ENCODE assay signal across 13 cellular contexts in genomic region chr5:136103118-136103517, GRCh38. TPM values are rescaled to one million over a fixed set of nuclear protein-coding genes. Genes with fewer than 3 reads are reported as not detected.
A peak's percentile ranks its signal among the peaks of the same experiment; 100 is the strongest.
DNase-seq lines count a peak whose midpoint lies in the region; ATAC-seq and TF ChIP-seq lines count a peak whose summit lies in the region.
"Had no signal": no experiment of that assay in that cellular context is flagged by ENCODE, and none has a peak within 500 bp of the region (broad histone marks: within the 10 kb centered on the region; RNA-seq: fewer than 3 reads in every experiment).

No MANE protein-coding gene starts in this region.

- no peaks in the 10 kb centered on the region for H3K9me3 ChIP-seq in gastroesophageal sphincter
- H3K9me3 ChIP-seq in left ventricle myocardium inferior (replicated peaks) = no peaks in the 10 kb centered on the region

- CTCF ChIA-PET in HEK293T (lab: Yijun Ruan, JAX) = interaction anchor here (0.6 to 2.1 kb wide), 3 partner anchors 10 to 63 kb away, joined by 3 to 7 read pairs (median 3); no protein-coding TSS in a partner anchor

- peaks cover under 1% of the 10 kb centered on the region for H3K27me3 ChIP-seq in gastroesophageal sphincter
- no peaks in the 10 kb centered on the region for H3K27me3 ChIP-seq in left ventricle myocardium inferior (ENCODE audit: low read depth)

- TF ChIP-seq EP300 in gastroesophageal sphincter (IDR thresholded peaks at IDR 0.05) = no peak

- H3K36me3 ChIP-seq in gastroesophageal sphincter (no peaks in the 10 kb centered on the region), left ventricle myocardium inferior (no peaks in the 10 kb centered on the region)

- H3K4me3 ChIP-seq in gastroesophageal sphincter (no peak overlapping the region), left ventricle myocardium inferior (no peak overlapping the region)

- DNase-seq in NCI-H1048 (lab: John Stamatoyannopoulos, UW) (no peak), left ventricle myocardium inferior (no peak), HEK293T (ENCODE audit: extremely low spot score) (no peak)
- DNase-seq: activated CD4-positive, CD25-positive, alpha-beta regulatory T cell treated with anti-CD3 and anti-CD28 coated beads, Interleukin-2, amount 50 U/mL, for 72 hours; EL; NCI-H226; nephron progenitor cell had no signal

- TF ChIP-seq POLR2A in gastroesophageal sphincter (IDR thresholded peaks at IDR 0.05) = no peak

- TF ChIP-seq CTCF in gastroesophageal sphincter (IDR thresholded peaks at IDR 0.05) (no peak), left ventricle myocardium inferior (IDR thresholded peaks at IDR 0.05; ENCODE audit: borderline replicate concordance) (no peak)

- intact Hi-C loops in left ventricle myocardium inferior (cut with micrococcal nuclease) = no loop called here

- H3K4me1 ChIP-seq in gastroesophageal sphincter (no peaks in the 10 kb centered on the region), left ventricle myocardium inferior (peaks cover 10% of the 10 kb centered on the region)

- 100% methylated on average over 1 of the region's 1 CpG for WGBS in gastroesophageal sphincter (ENCODE audit: low coverage in 1 of 2), 2 donors

- H3K27ac ChIP-seq in gastroesophageal sphincter (no peak overlapping the region), left ventricle myocardium inferior (replicated peaks) (no peak overlapping the region)

- peak; percentile 80 for ATAC-seq in GM18870 (IDR thresholded peaks at IDR 0.05; ENCODE audit: unreplicated experiment)
- peak; percentile 72 for ATAC-seq in GM21515 (IDR thresholded peaks at IDR 0.05; ENCODE audit: unreplicated experiment)
- peak; percentile 69 for ATAC-seq in HG02981 (IDR thresholded peaks at IDR 0.05; ENCODE audit: unreplicated experiment)
- ATAC-seq in HG03571 (IDR thresholded peaks at IDR 0.05; ENCODE audit: unreplicated experiment) = peak; percentile 73
- ATAC-seq in gastroesophageal sphincter = no peak
- ATAC-seq: HCT116 had no signal

- POLR2A ChIA-PET in HEK293T (lab: Yijun Ruan, JAX) = no interaction called here

TF ChIP-seq in HEK293T, 16 proteins besides CTCF, POLR2A, EP300 and RAD21:
- TF ChIP-seq NFRKB (IDR thresholded peaks at IDR 0.05) = no peak

RNA-seq across cellular contexts. Expression of gene SMAD5, which starts 29.5 kb away (rescaled TPM):
- total RNA-seq in gastroesophageal sphincter (10 to 100 TPM; 35.6 to 62.7 (median 51.7) TPM), left ventricle myocardium inferior (34.8 TPM)
